21 cellular contexts compared by ENCODE assay signal in the genomic region with DNA sequence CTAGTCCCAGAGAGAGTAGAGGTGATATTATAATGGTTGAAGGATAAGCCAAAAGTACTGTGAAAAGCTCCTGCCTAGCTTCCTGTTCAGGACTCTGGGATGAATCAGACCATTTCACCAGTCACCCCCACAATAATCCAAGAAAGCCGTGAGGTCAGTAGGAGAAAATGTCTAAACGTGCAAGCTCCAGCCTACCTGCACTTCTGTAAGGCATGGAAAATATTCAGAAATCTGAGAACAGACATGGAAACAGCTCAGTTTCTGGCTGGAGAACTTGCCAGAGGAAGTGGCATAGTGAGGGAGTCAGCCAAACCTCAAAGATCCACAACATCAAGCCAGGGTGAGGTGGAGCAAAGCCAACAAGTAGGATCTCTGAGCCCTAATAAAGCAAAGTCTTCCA. TPM values are rescaled to one million over a fixed set of nuclear protein-coding genes. Genes with fewer than 3 reads are reported as not detected.
DNase-seq lines count a peak whose midpoint lies in the region; ATAC-seq, FAIRE-seq and TF ChIP-seq lines count a peak whose summit lies in the region.
"Had no signal": no experiment of that assay in that cellular context is flagged by ENCODE, and none has a peak within 500 bp of the region (broad histone marks: within the 10 kb centered on the region; RNA-seq: fewer than 3 reads in every experiment).

No MANE protein-coding gene starts in this region.

- no peaks in the 10 kb centered on the region for H3K36me3 Mint-ChIP-seq in astrocyte (ENCODE audit: low read depth, unreplicated experiment)
- H3K36me3 Mint-ChIP-seq: T-cell, type B pancreatic cell had no signal

- H3K79me2 ChIP-seq in astrocyte (ENCODE audit: insufficient read depth, low read length) = no peaks in the 10 kb centered on the region

- no peak overlapping the region for H3K4me3 ChIP-seq in astrocyte (ENCODE audit: insufficient read depth, low read depth, low read length)
- H3K4me3 ChIP-seq: K562 had no signal

- H3K36me3 ChIP-seq in astrocyte (ENCODE audit: insufficient read depth, low read length) = no peaks in the 10 kb centered on the region

- H4K20me1 ChIP-seq in astrocyte (ENCODE audit: insufficient read depth, low read length) = no peaks in the 10 kb centered on the region

- DNase-seq in Right ventricle myocardium superior = no peak
- DNase-seq in Right ventricle myocardium inferior (ENCODE audit: missing footprints) = no peak
- peak; percentile 57 for DNase-seq in astrocyte (ENCODE audit: low read depth)
- DNase-seq in foreskin keratinocyte = peak; percentile 2 to 50
- DNase-seq in urothelium cell line (ENCODE audit: low spot score) = peak; percentile 29
- no peak for DNase-seq in D721Med (ENCODE audit: insufficient read length, low spot score)
- no peak for DNase-seq in NCI-H82 treated with DMSO at 0.1 percent for 48 hours (lab: John Stamatoyannopoulos, UW; ENCODE audit: unreplicated experiment)
- no peak for DNase-seq in SKM-1 treated with dmso at 0.1 percent for 144 hours (lab: John Stamatoyannopoulos, UW; ENCODE audit: unreplicated experiment)
- DNase-seq: 8988T; activated naive CD4-positive, alpha-beta T cell treated with anti-CD3 and anti-CD28 coated beads for 36 hours; H7; hippocampal formation; naive thymus-derived CD8-positive, alpha-beta T cell; NCI-H1694; NCI-H524 treated with DMSO at 0.1 percent for 48 hours; stimulated activated CD8-positive, alpha-beta memory T cell treated with anti-CD3 and anti-CD28 coated beads, Interleukin-4, amount 100 ng/mL, for 48 hours; T-cell had no signal

- peak overlapping the region; percentile 23 for H2AFZ ChIP-seq in astrocyte (ENCODE audit: low read depth, low read length)

- intact Hi-C loops in Right ventricle myocardium superior (cut with DNase I) (no loop called here), Right ventricle myocardium inferior (cut with DNase I) (loop anchor here (10.0 kb wide), 1 partner anchor 54 kb away; the partner anchor contains the start of gene ELAPOR2)

- H3K9ac ChIP-seq in astrocyte (ENCODE audit: low read length) = no peak overlapping the region

- no peaks in the 10 kb centered on the region for H3K27me3 Mint-ChIP-seq in astrocyte (ENCODE audit: low read depth, unreplicated experiment)
- H3K27me3 Mint-ChIP-seq: type B pancreatic cell had no signal

- H3K27ac ChIP-seq in astrocyte (ENCODE audit: low read depth, low read length) (peak overlapping the region; percentile 23), foreskin keratinocyte (no peak overlapping the region)

- H3K27ac Mint-ChIP-seq in astrocyte (ENCODE audit: unreplicated experiment) = peak overlapping the region; percentile 93
- H3K27ac Mint-ChIP-seq: activated naive CD4-positive, alpha-beta T cell treated with anti-CD3 and anti-CD28 coated beads for 36 hours; T-cell; type B pancreatic cell had no signal

- H3K4me1 ChIP-seq in astrocyte (ENCODE audit: insufficient read depth, low read length) (peaks cover 20% of the 10 kb centered on the region), foreskin keratinocyte (no peaks in the 10 kb centered on the region)

- peaks cover 39% of the 10 kb centered on the region for H3K4me1 Mint-ChIP-seq in astrocyte (ENCODE audit: low read depth, unreplicated experiment)

- no peaks in the 10 kb centered on the region for H3K27me3 ChIP-seq in astrocyte (ENCODE audit: insufficient read depth, low read length)
- H3K27me3 ChIP-seq in foreskin keratinocyte = no peaks in the 10 kb centered on the region

- H3K4me2 ChIP-seq in astrocyte (ENCODE audit: low read length) = peak overlapping the region; percentile 38

- TF ChIP-seq CTCF in astrocyte (IDR thresholded peaks at IDR 0.05; ENCODE audit: insufficient read depth, low read depth, low read length) = no peak
- TF ChIP-seq CTCF in foreskin keratinocyte (conservative IDR thresholded peaks at IDR 0.05) = no peak
- TF ChIP-seq CTCF in D721Med (IDR thresholded peaks at IDR 0.05; ENCODE audit: insufficient read depth, missing control alignments) = no peak

- peak; percentile 24 for ATAC-seq in Right ventricle myocardium superior (ENCODE audit: poor library complexity)
- ATAC-seq in Right ventricle myocardium inferior = no peak
- ATAC-seq in foreskin keratinocyte = peak; percentile 65
- ATAC-seq: K562, left lobe of liver, Panc1, T-cell had no signal

- H3K9me3 Mint-ChIP-seq in astrocyte (ENCODE audit: unreplicated experiment) = no peaks in the 10 kb centered on the region
- H3K9me3 Mint-ChIP-seq: activated naive CD4-positive, alpha-beta T cell treated with anti-CD3 and anti-CD28 coated beads for 36 hours; naive thymus-derived CD8-positive, alpha-beta T cell; T-cell; type B pancreatic cell had no signal

- peak overlapping the region; percentile 50 for H3K4me3 Mint-ChIP-seq in astrocyte (ENCODE audit: unreplicated experiment)
- H3K4me3 Mint-ChIP-seq: activated naive CD4-positive, alpha-beta T cell treated with anti-CD3 and anti-CD28 coated beads for 36 hours; naive thymus-derived CD8-positive, alpha-beta T cell; T-cell; type B pancreatic cell had no signal

- peak; percentile 45 for FAIRE-seq in astrocyte (lab: Jason Lieb, UNC)
- no peak for FAIRE-seq in urothelium cell line (lab: Jason Lieb, UNC)
- no peak for FAIRE-seq in D721Med (lab: Jason Lieb, UNC)
- FAIRE-seq: K562 had no signal

- no peaks in the 10 kb centered on the region for H3K9me3 ChIP-seq in astrocyte (ENCODE audit: insufficient read depth, low read depth, low read length)

RNA-seq across cellular contexts. Expression of gene ELAPOR2, which starts 58.2 kb away (rescaled TPM):
- total RNA-seq in Right ventricle myocardium superior (3.6 TPM), Right ventricle myocardium inferior (6.4 TPM), astrocyte (23.9 and 25.2 TPM in 2 replicates), foreskin keratinocyte (2.8 and 3.7 TPM in 2 replicates)
- 0.73 and 1.3 TPM in 2 replicates for polyA plus RNA-seq in foreskin keratinocyte

Comparison
In these comparisons a context has a peak if more than half of its experiments do, and no peak if none do; other contexts are left out.
1. DNase-seq: peak in astrocyte (single experiment), foreskin keratinocyte (2 of 2) and urothelium cell line (single experiment); none in Right ventricle myocardium superior (single experiment), Right ventricle myocardium inferior (single experiment), D721Med (single experiment), NCI-H82 treated with DMSO at 0.1 percent for 48 hours (single experiment) and SKM-1 treated with dmso at 0.1 percent for 144 hours (single experiment).